ENCODE assay signal across 18 cellular contexts in the genomic region with DNA sequence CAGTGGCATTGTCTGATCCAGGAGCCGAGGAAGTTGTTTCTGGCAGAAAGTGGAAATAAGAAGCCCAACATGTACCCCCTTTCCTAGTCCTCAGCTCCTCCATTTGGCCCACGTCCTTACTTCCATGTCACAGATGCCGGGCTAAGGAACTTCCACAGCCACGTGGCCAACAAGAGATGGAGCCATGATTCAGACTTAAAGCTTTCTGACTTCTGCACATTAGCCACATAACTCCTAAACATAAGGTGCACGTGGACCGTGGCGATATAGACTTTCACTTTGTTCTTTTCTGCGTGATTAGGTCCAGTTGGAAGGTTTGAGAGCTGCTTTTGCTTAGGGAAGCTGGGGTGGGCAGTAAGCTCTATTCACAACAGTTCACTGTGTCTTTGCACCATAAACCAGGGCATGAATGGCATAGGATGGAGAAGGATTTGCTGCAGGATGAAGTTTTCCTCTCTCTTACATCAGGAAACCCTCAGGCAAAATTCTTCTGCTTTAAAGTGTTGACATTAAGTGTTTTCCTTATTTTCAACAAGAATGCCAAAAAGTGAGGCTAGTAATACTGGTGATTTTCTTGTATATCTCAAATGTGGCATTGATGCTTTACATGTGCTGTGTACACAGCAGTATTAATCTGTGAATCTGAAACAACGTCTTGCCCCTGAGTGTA.
A peak's percentile ranks its signal among the peaks of the same experiment; 100 is the strongest.
DNase-seq lines count a peak whose midpoint lies in the region; ATAC-seq and TF ChIP-seq lines count a peak whose summit lies in the region.
"Had no signal": no experiment of that assay in that cellular context is flagged by ENCODE, and none has a peak within 500 bp of the region (broad histone marks: within the 10 kb centered on the region; RNA-seq: fewer than 3 reads in every experiment).

No MANE protein-coding gene starts in this region.

- H3K4me1 ChIP-seq in heart left ventricle, result peaks cover 8 to 100% (median 91%) of the 10 kb centered on the region in 12 donors
- H3K4me1 ChIP-seq in transverse colon, result peaks cover 30 to 83% (median 36%) of the 10 kb centered on the region in 4 donors

- ATAC-seq in heart left ventricle (no peak), Right ventricle myocardium inferior (no peak), SK-N-SH treated with all-trans-retinoic acid at 6 μM for 48 hours (no peak)
- ATAC-seq in central memory CD8-positive, alpha-beta T cell (replicated peaks; ENCODE audit: extremely low read depth, poor library complexity, severe bottlenecking), result no peak
- ATAC-seq in naive thymus-derived CD8-positive, alpha-beta T cell, result no peak
- ATAC-seq: Panc1, sciatic nerve had no signal

- H3K4me1 Mint-ChIP-seq in central memory CD8-positive, alpha-beta T cell, result peaks cover 71% of the 10 kb centered on the region
- peaks cover 22 to 67% (median 50%) of the 10 kb centered on the region in 4 donors for H3K4me1 Mint-ChIP-seq in naive thymus-derived CD8-positive, alpha-beta T cell

- intact Hi-C loops in heart left ventricle (cut with DNase I) (loop anchor here in 5 of 10 donors (5.0 to 10.0 kb wide), 3 partner anchors 35 to 223 kb away; no protein-coding TSS in a partner anchor), Right ventricle myocardium inferior (cut with DNase I) (no loop called here), transverse colon (cut with DNase I; ENCODE audit: low total_unique reads) (loop anchor here (5.0 kb wide), 1 partner anchor 50 kb away; no protein-coding TSS in a partner anchor)

- POLR2A ChIA-PET in naive thymus-derived CD8-positive, alpha-beta T cell (lab: Charles Lee), result no interaction called here

- in situ Hi-C loops in transverse colon (cut with MboI; ENCODE audit: low pct_ligation_motif_present in 1 of 4, low pct_unique_long_range_greater_than_20kb in 1 of 4, low sequenced_read_pairs in 3 of 4), result loop anchor here in 1 of 4 donors (25.0 kb wide), 1 partner anchor 150 kb away; a partner anchor contains a TSS

- TF ChIP-seq POLR2A in heart left ventricle (IDR thresholded peaks at IDR 0.05) (no peak), transverse colon (IDR thresholded peaks at IDR 0.05) (no peak)

- no peak overlapping the region for H3K4me3 Mint-ChIP-seq in central memory CD8-positive, alpha-beta T cell
- H3K4me3 Mint-ChIP-seq in naive thymus-derived CD8-positive, alpha-beta T cell, result no peak overlapping the region
- H3K4me3 Mint-ChIP-seq: activated CD4-positive, alpha-beta T cell treated with anti-CD3 and anti-CD28 coated beads, Interleukin-2, amount 10 ng/mL, durations not matched to agents 7 days and 5 days; T-helper 1 cell treated with Interleukin-12 subunit alpha and Interleukin-12 subunit beta and Interleukin-4 antibody, amounts not matched to agents 30 μg/mL and 1 μg/mL, for 36 hours had no signal

- no peak for TF ChIP-seq EP300 in transverse colon (IDR thresholded peaks at IDR 0.05; ENCODE audit: low read depth)

- H3K4me3 ChIP-seq in heart left ventricle, result no peak overlapping the region
- H3K4me3 ChIP-seq in transverse colon, result no peak overlapping the region
- H3K4me3 ChIP-seq: GM23248 had no signal

- H3K27me3 Mint-ChIP-seq in central memory CD8-positive, alpha-beta T cell, result no peaks in the 10 kb centered on the region
- no peaks in the 10 kb centered on the region for H3K27me3 Mint-ChIP-seq in naive thymus-derived CD8-positive, alpha-beta T cell
- H3K27me3 Mint-ChIP-seq: activated CD4-positive, alpha-beta T cell treated with anti-CD3 and anti-CD28 coated beads, Interleukin-2, amount 10 ng/mL, durations not matched to agents 7 days and 5 days had no signal

- 74 to 81% (median 77%) methylated on average over 9 of the region's 9 CpGs for WGBS in heart left ventricle, 4 donors
- 85 to 93% methylated on average over 3 to 9 of the region's 9 CpGs for WGBS in transverse colon (ENCODE audit: low coverage in 1 of 2), 2 donors

- H3K9me3 Mint-ChIP-seq in central memory CD8-positive, alpha-beta T cell, result no peaks in the 10 kb centered on the region
- no peaks in the 10 kb centered on the region for H3K9me3 Mint-ChIP-seq in naive thymus-derived CD8-positive, alpha-beta T cell
- H3K9me3 Mint-ChIP-seq: activated CD4-positive, alpha-beta T cell treated with anti-CD3 and anti-CD28 coated beads, Interleukin-2, amount 10 ng/mL, durations not matched to agents 7 days and 5 days; T-helper 1 cell treated with Interleukin-12 subunit alpha and Interleukin-12 subunit beta and Interleukin-4 antibody, amounts not matched to agents 30 μg/mL and 1 μg/mL, for 36 hours had no signal

- H3K9me3 ChIP-seq in heart left ventricle (no peaks in the 10 kb centered on the region), transverse colon (no peaks in the 10 kb centered on the region)

- peaks cover 0 to 51% (median 12%) of the 10 kb centered on the region in 9 donors for H3K36me3 ChIP-seq in heart left ventricle
- no peaks in the 10 kb centered on the region for H3K36me3 ChIP-seq in transverse colon

- H3K27me3 ChIP-seq in heart left ventricle, result no peaks in the 10 kb centered on the region
- H3K27me3 ChIP-seq in transverse colon, result no peaks in the 10 kb centered on the region

- no peak for DNase-seq in heart left ventricle
- no peak for DNase-seq in Right ventricle myocardium inferior (ENCODE audit: missing footprints)
- DNase-seq in central memory CD8-positive, alpha-beta T cell (ENCODE audit: low spot score in 2 of 2), result no peak
- no peak for DNase-seq in naive thymus-derived CD8-positive, alpha-beta T cell
- no peak for DNase-seq in transverse colon
- DNase-seq in SW 1271 (lab: John Stamatoyannopoulos, UW), result no peak
- no peak for DNase-seq in SIG-M5 treated with dmso at 0.1 percent for 504 hours (lab: John Stamatoyannopoulos, UW; ENCODE audit: unreplicated experiment)
- DNase-seq: activated CD4-positive, alpha-beta T cell treated with anti-CD3 and anti-CD28 coated beads, Interleukin-2, amount 10 ng/mL, durations not matched to agents 7 days and 5 days; activated effector memory CD4-positive, alpha-beta T cell treated with anti-CD3 and anti-CD28 coated beads, Interleukin-2, amount 50 U/mL, for 16 hours; DMS 273 treated with DMSO at 0.1 percent for 48 hours; GM23248; MM.1S; NCI-H2081 treated with DMSO at 0.1 percent for 48 hours; NCI-H748 treated with DMSO at 0.1 percent for 48 hours had no signal

- H3K36me3 Mint-ChIP-seq in central memory CD8-positive, alpha-beta T cell (ENCODE audit: insufficient read depth), result peaks cover 33% of the 10 kb centered on the region
- peaks cover 0 to 43% (median 2%) of the 10 kb centered on the region in 3 donors for H3K36me3 Mint-ChIP-seq in naive thymus-derived CD8-positive, alpha-beta T cell

- H3K27ac ChIP-seq in heart left ventricle, result peak overlapping the region in 10 of 12 donors; percentile 25 to 86 (median 82)
- H3K27ac ChIP-seq in transverse colon, result peak overlapping the region; percentile 64 to 86 (median 82)
- H3K27ac ChIP-seq: GM23248 had no signal

- no peak for TF ChIP-seq CTCF in heart left ventricle (IDR thresholded peaks at IDR 0.05)
- TF ChIP-seq CTCF in transverse colon (IDR thresholded peaks at IDR 0.05), result no peak

- H3K27ac Mint-ChIP-seq in central memory CD8-positive, alpha-beta T cell (ENCODE audit: low read depth), result peak overlapping the region; percentile 24
- peak overlapping the region in 7 of 10 donors; percentile 0 to 78 (median 14) for H3K27ac Mint-ChIP-seq in naive thymus-derived CD8-positive, alpha-beta T cell
- H3K27ac Mint-ChIP-seq: activated CD4-positive, alpha-beta T cell treated with anti-CD3 and anti-CD28 coated beads, Interleukin-2, amount 10 ng/mL, durations not matched to agents 7 days and 5 days; T-helper 1 cell treated with Interleukin-12 subunit alpha and Interleukin-12 subunit beta and Interleukin-4 antibody, amounts not matched to agents 30 μg/mL and 1 μg/mL, for 36 hours had no signal

TF ChIP-seq in SK-N-SH treated with all-trans-retinoic acid at 6 μM for 48 hours, 23 proteins besides CTCF, POLR2A, EP300 and RAD21 (continues in another document):
- TF ChIP-seq RARB (CRISPR knock-in tag; IDR thresholded peaks at IDR 0.05) (no peak), ZNF8 (CRISPR knock-in tag; IDR thresholded peaks at IDR 0.05) (no peak), ISL1 (CRISPR knock-in tag; IDR thresholded peaks at IDR 0.05) (no peak), PPARA (CRISPR knock-in tag; IDR thresholded peaks at IDR 0.05; ENCODE audit: borderline replicate concordance) (no peak), CSDC2 (CRISPR knock-in tag; IDR thresholded peaks at IDR 0.05) (no peak), ARNTL (CRISPR knock-in tag; IDR thresholded peaks at IDR 0.05; ENCODE audit: borderline replicate concordance, low read depth) (no peak), ESRRG (CRISPR knock-in tag; IDR thresholded peaks at IDR 0.05) (no peak), TOX (CRISPR knock-in tag; IDR thresholded peaks at IDR 0.05; ENCODE audit: borderline replicate concordance) (no peak), ZFP30 (CRISPR knock-in tag; IDR thresholded peaks at IDR 0.05) (no peak), SNAI2 (CRISPR knock-in tag; IDR thresholded peaks at IDR 0.05) (no peak), OSR1 (CRISPR knock-in tag; IDR thresholded peaks at IDR 0.05) (no peak), BACH2 (CRISPR knock-in tag; IDR thresholded peaks at IDR 0.05; ENCODE audit: borderline replicate concordance) (no peak)
- TF ChIP-seq, protein P1, sequence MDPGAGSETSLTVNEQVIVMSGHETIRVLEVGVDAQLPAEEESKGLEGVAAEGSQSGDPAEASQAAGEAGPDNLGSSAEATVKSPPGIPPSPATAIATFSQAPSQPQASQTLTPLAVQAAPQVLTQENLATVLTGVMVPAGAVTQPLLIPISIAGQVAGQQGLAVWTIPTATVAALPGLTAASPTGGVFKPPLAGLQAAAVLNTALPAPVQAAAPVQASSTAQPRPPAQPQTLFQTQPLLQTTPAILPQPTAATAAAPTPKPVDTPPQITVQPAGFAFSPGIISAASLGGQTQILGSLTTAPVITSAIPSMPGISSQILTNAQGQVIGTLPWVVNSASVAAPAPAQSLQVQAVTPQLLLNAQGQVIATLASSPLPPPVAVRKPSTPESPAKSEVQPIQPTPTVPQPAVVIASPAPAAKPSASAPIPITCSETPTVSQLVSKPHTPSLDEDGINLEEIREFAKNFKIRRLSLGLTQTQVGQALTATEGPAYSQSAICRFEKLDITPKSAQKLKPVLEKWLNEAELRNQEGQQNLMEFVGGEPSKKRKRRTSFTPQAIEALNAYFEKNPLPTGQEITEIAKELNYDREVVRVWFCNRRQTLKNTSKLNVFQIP (CRISPR knock-in tag; IDR thresholded peaks at IDR 0.05; ENCODE audit: borderline replicate concordance, low read depth), result no peak
- TF ChIP-seq, protein P2, sequence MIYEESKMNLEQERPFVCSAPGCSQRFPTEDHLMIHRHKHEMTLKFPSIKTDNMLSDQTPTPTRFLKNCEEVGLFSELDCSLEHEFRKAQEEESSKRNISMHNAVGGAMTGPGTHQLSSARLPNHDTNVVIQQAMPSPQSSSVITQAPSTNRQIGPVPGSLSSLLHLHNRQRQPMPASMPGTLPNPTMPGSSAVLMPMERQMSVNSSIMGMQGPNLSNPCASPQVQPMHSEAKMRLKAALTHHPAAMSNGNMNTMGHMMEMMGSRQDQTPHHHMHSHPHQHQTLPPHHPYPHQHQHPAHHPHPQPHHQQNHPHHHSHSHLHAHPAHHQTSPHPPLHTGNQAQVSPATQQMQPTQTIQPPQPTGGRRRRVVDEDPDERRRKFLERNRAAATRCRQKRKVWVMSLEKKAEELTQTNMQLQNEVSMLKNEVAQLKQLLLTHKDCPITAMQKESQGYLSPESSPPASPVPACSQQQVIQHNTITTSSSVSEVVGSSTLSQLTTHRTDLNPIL (CRISPR knock-in tag; IDR thresholded peaks at IDR 0.05; ENCODE audit: low read depth), result no peak
